ENCODE assay signal across 28 cellular contexts in genomic region chr1:175633801-175634200, GRCh38.
"Had no signal": no experiment of that assay in that cellular context is flagged by ENCODE, and none has a peak within 500 bp of the region (broad histone marks: within the 10 kb centered on the region; RNA-seq: fewer than 3 reads in every experiment).

No MANE protein-coding gene starts in this region.

- H3K9me3 Mint-ChIP-seq: dendritic cell treated with granulocyte-macrophage colony-stimulating factor and Interleukin-4, amounts not matched to agents 40 ng/mL and 50 ng/mL, for 4 days; effector memory CD8-positive, alpha-beta T cell; endodermal cell had no signal

- H3K27ac ChIP-seq: colonic mucosa, coronary artery, dorsolateral prefrontal cortex, epithelial cell of prostate, esophagus muscularis mucosa, esophagus squamous epithelium, foreskin keratinocyte, gastrocnemius medialis, gastroesophageal sphincter, heart left ventricle, heart right ventricle had no signal

- ATAC-seq: effector memory CD8-positive, alpha-beta T cell; esophagus mucosa; foreskin keratinocyte; gastrocnemius medialis; gastroesophageal sphincter; heart left ventricle; heart right ventricle had no signal

- H3K4me3 Mint-ChIP-seq: dendritic cell treated with granulocyte-macrophage colony-stimulating factor and Interleukin-4, amounts not matched to agents 40 ng/mL and 50 ng/mL, for 4 days; effector memory CD8-positive, alpha-beta T cell; endodermal cell had no signal

- H3K4me1 ChIP-seq: colonic mucosa, esophagus muscularis mucosa, esophagus squamous epithelium, foreskin keratinocyte, gastrocnemius medialis, gastroesophageal sphincter, heart left ventricle, heart right ventricle had no signal

- H3K4me3 ChIP-seq: colonic mucosa, coronary artery, dorsolateral prefrontal cortex, esophagus muscularis mucosa, esophagus squamous epithelium, gastrocnemius medialis, gastroesophageal sphincter, heart left ventricle, heart right ventricle had no signal

- H3K27ac Mint-ChIP-seq: dendritic cell treated with granulocyte-macrophage colony-stimulating factor and Interleukin-4, amounts not matched to agents 40 ng/mL and 50 ng/mL, for 4 days; effector memory CD8-positive, alpha-beta T cell; endodermal cell had no signal

- DNase-seq: colonic mucosa; dermis blood vessel endothelial cell; dorsolateral prefrontal cortex; effector CD4-positive, alpha-beta T cell; effector CD8-positive, alpha-beta T cell; effector memory CD4-positive, alpha-beta T cell; effector memory CD8-positive, alpha-beta T cell; endodermal cell; erythroblast; esophagus squamous epithelium; foreskin fibroblast; foreskin keratinocyte; foreskin melanocyte; gastrocnemius medialis; glutamatergic neuron; head of caudate nucleus; heart left ventricle; heart right ventricle had no signal

- FAIRE-seq: colon, endometrium, endothelial cell of umbilical vein, frontal cortex had no signal

- H3K36me3 ChIP-seq: colonic mucosa, esophagus muscularis mucosa, esophagus squamous epithelium, gastrocnemius medialis, gastroesophageal sphincter, heart left ventricle, heart right ventricle had no signal

- H3K9me3 ChIP-seq: colonic mucosa, esophagus muscularis mucosa, esophagus squamous epithelium, gastrocnemius medialis, gastroesophageal sphincter, heart left ventricle, heart right ventricle had no signal

- H3K27me3 ChIP-seq: colonic mucosa, esophagus squamous epithelium, gastrocnemius medialis, gastroesophageal sphincter had no signal
